ENCODE assay signal across 8 cellular contexts in genomic region chr1:182069028-182069466, GRCh38. TPM values are rescaled to one million over a fixed set of nuclear protein-coding genes. Genes with fewer than 3 reads are reported as not detected.
DNase-seq lines count a peak whose midpoint lies in the region; ATAC-seq and TF ChIP-seq lines count a peak whose summit lies in the region.

No MANE protein-coding gene starts in this region.

- no peaks in the 10 kb centered on the region for H3K9me3 Mint-ChIP-seq in endothelial cell (ENCODE audit: unreplicated experiment)

- H3K27ac Mint-ChIP-seq in endothelial cell (ENCODE audit: unreplicated experiment), result no peak overlapping the region

- H3K36me3 ChIP-seq in mucosa of descending colon (ENCODE audit: low read depth), result no peaks in the 10 kb centered on the region

- intact Hi-C loops in mucosa of descending colon (cut with DNase I, micrococcal nuclease), result no loop called here

- DNase-seq in Ammon's horn (ENCODE audit: low spot score) (peak; percentile 27), GM19238 (ENCODE audit: insufficient read length, low spot score) (peak; percentile 39), NCI-H1105 (lab: John Stamatoyannopoulos, UW) (peak; percentile 60), SW480 (ENCODE audit: low spot score) (peak; percentile 66), endothelial cell (ENCODE audit: low spot score) (peak; percentile 82), mucosa of descending colon (peak; percentile 57 to 79 (median 71)), mesenteric fat pad (ENCODE audit: low spot score) (no peak)

- peaks cover 6% of the 10 kb centered on the region for H3K27me3 Mint-ChIP-seq in endothelial cell (ENCODE audit: unreplicated experiment)

- no peaks in the 10 kb centered on the region for H3K36me3 Mint-ChIP-seq in endothelial cell (ENCODE audit: low read depth, unreplicated experiment)

- no peaks in the 10 kb centered on the region for H3K4me1 ChIP-seq in mucosa of descending colon (ENCODE audit: low read depth)

- no peak overlapping the region for H3K4me3 Mint-ChIP-seq in endothelial cell (ENCODE audit: unreplicated experiment)

- peaks cover 3% of the 10 kb centered on the region for H3K4me1 Mint-ChIP-seq in endothelial cell (ENCODE audit: unreplicated experiment)

- ATAC-seq in mucosa of descending colon (peak; percentile 97), HG03565 (IDR thresholded peaks at IDR 0.05; ENCODE audit: unreplicated experiment) (no peak)

- TF ChIP-seq CTCF in endothelial cell (IDR thresholded peaks at IDR 0.05; ENCODE audit: unreplicated experiment) (peak; percentile 75), mucosa of descending colon (IDR thresholded peaks at IDR 0.05) (peak; percentile 80)

- no peak overlapping the region for H3K4me3 ChIP-seq in mucosa of descending colon

- H3K9me3 ChIP-seq in mucosa of descending colon, result no peaks in the 10 kb centered on the region

RNA-seq across cellular contexts. Expression of gene ZNF648, which starts 7.5 kb away (rescaled TPM):
- total RNA-seq in endothelial cell (ENCODE audit: unreplicated experiment) (not detected), mucosa of descending colon (under 1 TPM in 1 of 3 donors, not detected in 2; 0.07 TPM), mesenteric fat pad (not detected)
